11 cellular contexts compared by ENCODE assay signal in genomic region chr4:105158837-105159236, GRCh38. TPM values are rescaled to one million over a fixed set of nuclear protein-coding genes. Genes with fewer than 3 reads are reported as not detected.
DNase-seq lines count a peak whose midpoint lies in the region; ATAC-seq and TF ChIP-seq lines count a peak whose summit lies in the region.
"Had no signal": no experiment of that assay in that cellular context is flagged by ENCODE, and none has a peak within 500 bp of the region (broad histone marks: within the 10 kb centered on the region; RNA-seq: fewer than 3 reads in every experiment).

No MANE protein-coding gene starts in this region.

- TF ChIP-seq POLR2A in vagina (IDR thresholded peaks at IDR 0.05) = no peak

- DNase-seq in ELF-1 (ENCODE audit: low read depth, low spot score) (peak; percentile 66), adipocyte (ENCODE audit: low read depth) (no peak), hepatocyte (ENCODE audit: low spot score) (peak; percentile 68), neural progenitor cell (ENCODE audit: low spot score) (peak; percentile 50), germinal center (ENCODE audit: low spot score) (no peak), vagina (ENCODE audit: extremely low spot score in 2 of 2) (no peak), NCI-H774 (lab: John Stamatoyannopoulos, UW) (no peak)
- DNase-seq: DMS153, midbrain had no signal

- H2AFZ ChIP-seq in hepatocyte (no peak overlapping the region), neural progenitor cell (replicated peaks) (no peak overlapping the region)

- peak overlapping the region; percentile 7 for H3K4me3 ChIP-seq in adipocyte (ENCODE audit: low read length)
- H3K4me3 ChIP-seq in hepatocyte = peak overlapping the region; percentile 10
- no peak overlapping the region for H3K4me3 ChIP-seq in neural progenitor cell
- no peak overlapping the region for H3K4me3 ChIP-seq in vagina

- H4K20me1 ChIP-seq in hepatocyte (ENCODE audit: insufficient read depth, poor library complexity, severe bottlenecking) (peaks cover 70% of the 10 kb centered on the region), neural progenitor cell (ENCODE audit: low read depth) (peaks cover 71% of the 10 kb centered on the region)

- H3K36me3 ChIP-seq in adipocyte (ENCODE audit: control insufficient read depth, insufficient read depth, low read length, severe bottlenecking) (no peaks in the 10 kb centered on the region), hepatocyte (replicated peaks; ENCODE audit: insufficient read depth, low read depth) (no peaks in the 10 kb centered on the region), neural progenitor cell (no peaks in the 10 kb centered on the region), vagina (no peaks in the 10 kb centered on the region)

- H3K27me3 ChIP-seq in adipocyte (replicated peaks; ENCODE audit: control insufficient read depth, insufficient read depth, low read length) = no peaks in the 10 kb centered on the region
- H3K27me3 ChIP-seq in hepatocyte = no peaks in the 10 kb centered on the region
- H3K27me3 ChIP-seq in neural progenitor cell = peaks cover 56% of the 10 kb centered on the region
- H3K27me3 ChIP-seq in vagina = no peaks in the 10 kb centered on the region

- H3K4me2 ChIP-seq in hepatocyte (peak overlapping the region; percentile 75), neural progenitor cell (peak overlapping the region; percentile 36)

- H3K4me1 Mint-ChIP-seq in neural progenitor cell = peaks cover 3% of the 10 kb centered on the region

- no peak overlapping the region for H3K9ac ChIP-seq in adipocyte (ENCODE audit: low read length)
- no peak overlapping the region for H3K9ac ChIP-seq in neural progenitor cell

- H3K4me1 ChIP-seq in adipocyte (ENCODE audit: control insufficient read depth, insufficient read depth, low read length) = peaks cover 4% of the 10 kb centered on the region
- no peaks in the 10 kb centered on the region for H3K4me1 ChIP-seq in hepatocyte (ENCODE audit: insufficient read depth)
- H3K4me1 ChIP-seq in neural progenitor cell = no peaks in the 10 kb centered on the region
- H3K4me1 ChIP-seq in vagina = peaks cover 27% of the 10 kb centered on the region

- ATAC-seq in HG03439 (IDR thresholded peaks at IDR 0.05; ENCODE audit: unreplicated experiment) = no peak
- ATAC-seq: stimulated activated effector memory CD8-positive, alpha-beta T cell treated with anti-CD3 and anti-CD28 coated beads, Interleukin-12 subunit alpha, Interleukin-12 subunit beta, amount 100 ng/mL, for 72 hours had no signal

- H3K27ac Mint-ChIP-seq in neural progenitor cell = no peak overlapping the region
- H3K27ac Mint-ChIP-seq: stimulated activated effector memory CD8-positive, alpha-beta T cell treated with anti-CD3 and anti-CD28 coated beads, Interleukin-12 subunit alpha, Interleukin-12 subunit beta, amount 100 ng/mL, for 72 hours had no signal

- H3K27ac ChIP-seq in hepatocyte (no peak overlapping the region), neural progenitor cell (no peak overlapping the region), vagina (no peak overlapping the region)

- H3K27me3 Mint-ChIP-seq in neural progenitor cell (ENCODE audit: insufficient read depth, low read depth) = no peaks in the 10 kb centered on the region

- no peaks in the 10 kb centered on the region for H3K9me2 ChIP-seq in hepatocyte (replicated peaks; ENCODE audit: insufficient read depth)

- H3K36me3 Mint-ChIP-seq in neural progenitor cell = peaks cover 22% of the 10 kb centered on the region

- peaks cover 8% of the 10 kb centered on the region for H3K9me3 Mint-ChIP-seq in neural progenitor cell
- H3K9me3 Mint-ChIP-seq: stimulated activated effector memory CD8-positive, alpha-beta T cell treated with anti-CD3 and anti-CD28 coated beads, Interleukin-12 subunit alpha, Interleukin-12 subunit beta, amount 100 ng/mL, for 72 hours had no signal

- 17% methylated on average over 9 of the region's 9 CpGs for WGBS in hepatocyte (ENCODE audit: low lambda C conversion rate, missing lambda C conversion rate)

- TF ChIP-seq CTCF in hepatocyte (IDR thresholded peaks at IDR 0.05; ENCODE audit: poor library complexity) = no peak
- TF ChIP-seq CTCF in neural progenitor cell (IDR thresholded peaks at IDR 0.05) = no peak
- no peak for TF ChIP-seq CTCF in vagina (IDR thresholded peaks at IDR 0.05)

- intact Hi-C loops in vagina (cut with DNase I) = no loop called here

- H3K79me2 ChIP-seq in hepatocyte (peaks cover 100% of the 10 kb centered on the region), neural progenitor cell (ENCODE audit: low read depth) (peaks cover 35% of the 10 kb centered on the region)

- no peaks in the 10 kb centered on the region for H3K9me3 ChIP-seq in adipocyte (ENCODE audit: control insufficient read depth, low read length)
- H3K9me3 ChIP-seq in hepatocyte (ENCODE audit: low read depth) = no peaks in the 10 kb centered on the region
- H3K9me3 ChIP-seq in neural progenitor cell (ENCODE audit: low read depth) = no peaks in the 10 kb centered on the region
- no peaks in the 10 kb centered on the region for H3K9me3 ChIP-seq in vagina

- peaks cover 15% of the 10 kb centered on the region for H3F3A ChIP-seq in neural progenitor cell (ENCODE audit: low read depth)

- no peak overlapping the region for H3K4me3 Mint-ChIP-seq in neural progenitor cell
- H3K4me3 Mint-ChIP-seq: stimulated activated effector memory CD8-positive, alpha-beta T cell treated with anti-CD3 and anti-CD28 coated beads, Interleukin-12 subunit alpha, Interleukin-12 subunit beta, amount 100 ng/mL, for 72 hours had no signal

RNA-seq across cellular contexts. Expression of gene TET2, which starts 12.2 kb away (rescaled TPM):
- 15.5 and 17.4 TPM in 2 replicates for total RNA-seq in hepatocyte
- 3.8 and 5.5 TPM in 2 replicates for polyA plus RNA-seq in hepatocyte
- total RNA-seq in neural progenitor cell (ENCODE audit: low replicate concordance) = 12.1 and 17.0 TPM in 2 replicates
- total RNA-seq in vagina = 31.9 TPM

Comparison
In these comparisons a context has a peak if more than half of its experiments do, and no peak if none do; other contexts are left out.
1. DNase-seq: peak in ELF-1 (single experiment), hepatocyte (single experiment) and neural progenitor cell (single experiment); none in adipocyte (single experiment), germinal center (single experiment), vagina (0 of 2) and NCI-H774 (single experiment).
2. H3K4me3 ChIP-seq: peak in adipocyte (single experiment) and hepatocyte (single experiment); none in neural progenitor cell (single experiment) and vagina (0 of 2).